Comparison of ENCODE assay signal across 14 cellular contexts in genomic region chr1:12069616-12070244, GRCh38. TPM values are rescaled to one million over a fixed set of nuclear protein-coding genes. Genes with fewer than 3 reads are reported as not detected.
DNase-seq lines count a peak whose midpoint lies in the region; ATAC-seq and TF ChIP-seq lines count a peak whose summit lies in the region.
"Had no signal": no experiment of that assay in that cellular context is flagged by ENCODE, and none has a peak within 500 bp of the region (broad histone marks: within the 10 kb centered on the region; RNA-seq: fewer than 3 reads in every experiment).

No MANE protein-coding gene starts in this region.

- peak overlapping the region; percentile 19 for H3K4me3 Mint-ChIP-seq in stimulated activated naive CD8-positive, alpha-beta T cell treated with anti-CD3 and anti-CD28 coated beads, Interleukin-15, Interleukin-2, amounts not matched to agents 100 ng/mL and 50 ng/mL, for 24 hours
- no peak overlapping the region for H3K4me3 Mint-ChIP-seq in stimulated activated naive CD8-positive, alpha-beta T cell treated with anti-CD3 and anti-CD28 coated beads, Interleukin-15, amount 100 ng/mL, for 72 hours
- no peak overlapping the region for H3K4me3 Mint-ChIP-seq in endodermal cell

- H3K27ac Mint-ChIP-seq in stimulated activated naive CD8-positive, alpha-beta T cell treated with anti-CD3 and anti-CD28 coated beads, Interleukin-15, Interleukin-2, amounts not matched to agents 100 ng/mL and 50 ng/mL, for 24 hours, result peak overlapping the region; percentile 56
- no peak overlapping the region for H3K27ac Mint-ChIP-seq in stimulated activated naive CD8-positive, alpha-beta T cell treated with anti-CD3 and anti-CD28 coated beads, Interleukin-15, amount 100 ng/mL, for 72 hours
- peak overlapping the region; percentile 21 for H3K27ac Mint-ChIP-seq in endodermal cell

- intact Hi-C loops in transverse colon (cut with DNase I; ENCODE audit: low total_unique reads), result no loop called here

- no peak for TF ChIP-seq EP300 in transverse colon (IDR thresholded peaks at IDR 0.05; ENCODE audit: low read depth)

- H3K4me3 ChIP-seq in endodermal cell (ENCODE audit: low read length) (no peak overlapping the region), transverse colon (no peak overlapping the region)

- in situ Hi-C loops in transverse colon (cut with MboI; ENCODE audit: low pct_ligation_motif_present in 1 of 4, low pct_unique_long_range_greater_than_20kb in 1 of 4, low sequenced_read_pairs in 3 of 4), result no loop called here

- H3K27ac ChIP-seq in endodermal cell (ENCODE audit: low read depth, low read length), result no peak overlapping the region
- H3K27ac ChIP-seq in transverse colon, result no peak overlapping the region
- H3K27ac ChIP-seq: epithelial cell of prostate had no signal

- H3K4me1 ChIP-seq in endodermal cell (ENCODE audit: control insufficient read depth, insufficient read depth, low read length) (peaks cover 7% of the 10 kb centered on the region), transverse colon (no peaks in the 10 kb centered on the region)

- H3K36me3 Mint-ChIP-seq in stimulated activated naive CD8-positive, alpha-beta T cell treated with anti-CD3 and anti-CD28 coated beads, Interleukin-15, Interleukin-2, amounts not matched to agents 100 ng/mL and 50 ng/mL, for 24 hours (ENCODE audit: low read depth), result no peaks in the 10 kb centered on the region
- H3K36me3 Mint-ChIP-seq in endodermal cell (ENCODE audit: low read depth), result no peaks in the 10 kb centered on the region

- DNase-seq in stimulated activated naive CD8-positive, alpha-beta T cell treated with anti-CD3 and anti-CD28 coated beads, Interleukin-15, amount 100 ng/mL, for 72 hours, result no peak
- peak; percentile 36 to 50 for DNase-seq in Kasumi-1 (lab: John Stamatoyannopoulos, UW)
- DNase-seq in endodermal cell, result no peak
- no peak for DNase-seq in transverse colon
- no peak for DNase-seq in HuH-7.5 (ENCODE audit: low spot score)
- no peak for DNase-seq in erythroblast (lab: John Stamatoyannopoulos, UW)
- no peak for DNase-seq in NCI-H1092 treated with DMSO at 0.1 percent for 48 hours (lab: John Stamatoyannopoulos, UW)
- DNase-seq: DMS153; NCI-H2171 treated with DMSO at 0.1 percent for 48 hours; SHP77; stimulated activated CD4-positive, alpha-beta T cell treated with anti-CD3 and anti-CD28 coated beads, Interleukin-12 subunit alpha, Interleukin-12 subunit beta, amount 100 ng/mL, for 4 hours; T1000 had no signal

- H3K9me3 ChIP-seq in endodermal cell (ENCODE audit: control insufficient read depth, low read length) (no peaks in the 10 kb centered on the region), transverse colon (no peaks in the 10 kb centered on the region)

- no peak for TF ChIP-seq POLR2A in transverse colon (IDR thresholded peaks at IDR 0.05)
- TF ChIP-seq POLR2A in erythroblast (IDR thresholded peaks at IDR 0.05; ENCODE audit: low read length), result no peak

- TF ChIP-seq CTCF in endodermal cell (conservative IDR thresholded peaks at IDR 0.05), result no peak
- TF ChIP-seq CTCF in transverse colon (IDR thresholded peaks at IDR 0.05), result no peak

- H3K9ac ChIP-seq in endodermal cell (ENCODE audit: extremely low read depth, low read length, poor library complexity, severe bottlenecking), result no peak overlapping the region

- no peak for ATAC-seq in stimulated activated naive CD8-positive, alpha-beta T cell treated with anti-CD3 and anti-CD28 coated beads, Interleukin-15, amount 100 ng/mL, for 72 hours

- WGBS in endodermal cell (ENCODE audit: insufficient coverage in 1 of 2, insufficient read length in 1 of 2), 2 experiments, result 60 to 71% methylated on average over 7 to 11 of the region's 11 CpGs
- whole genome bisulfite sequencing in transverse colon (ENCODE audit: low coverage in 1 of 2), 2 donors, result 63 to 70% methylated on average over 10 to 11 of the region's 11 CpGs

- H3K36me3 ChIP-seq in endodermal cell (ENCODE audit: control insufficient read depth, insufficient read depth, low read length) (no peaks in the 10 kb centered on the region), transverse colon (no peaks in the 10 kb centered on the region)

- no peaks in the 10 kb centered on the region for H3K9me3 Mint-ChIP-seq in stimulated activated naive CD8-positive, alpha-beta T cell treated with anti-CD3 and anti-CD28 coated beads, Interleukin-15, Interleukin-2, amounts not matched to agents 100 ng/mL and 50 ng/mL, for 24 hours
- H3K9me3 Mint-ChIP-seq in stimulated activated naive CD8-positive, alpha-beta T cell treated with anti-CD3 and anti-CD28 coated beads, Interleukin-15, amount 100 ng/mL, for 72 hours, result no peaks in the 10 kb centered on the region
- H3K9me3 Mint-ChIP-seq in endodermal cell, result no peaks in the 10 kb centered on the region

- peaks cover 43% of the 10 kb centered on the region for H3K27me3 Mint-ChIP-seq in stimulated activated naive CD8-positive, alpha-beta T cell treated with anti-CD3 and anti-CD28 coated beads, Interleukin-15, Interleukin-2, amounts not matched to agents 100 ng/mL and 50 ng/mL, for 24 hours
- peaks cover 55% of the 10 kb centered on the region for H3K27me3 Mint-ChIP-seq in stimulated activated naive CD8-positive, alpha-beta T cell treated with anti-CD3 and anti-CD28 coated beads, Interleukin-15, amount 100 ng/mL, for 72 hours
- peaks cover 3% of the 10 kb centered on the region for H3K27me3 Mint-ChIP-seq in endodermal cell (ENCODE audit: insufficient read depth)

- H3K27me3 ChIP-seq in endodermal cell (ENCODE audit: control insufficient read depth, insufficient read depth, low read length, poor library complexity, severe bottlenecking) (peaks cover 3% of the 10 kb centered on the region), transverse colon (peaks cover 46% of the 10 kb centered on the region)

- peaks cover 45% of the 10 kb centered on the region for H3K4me1 Mint-ChIP-seq in stimulated activated naive CD8-positive, alpha-beta T cell treated with anti-CD3 and anti-CD28 coated beads, Interleukin-15, Interleukin-2, amounts not matched to agents 100 ng/mL and 50 ng/mL, for 24 hours (ENCODE audit: low read depth)
- peaks cover 41% of the 10 kb centered on the region for H3K4me1 Mint-ChIP-seq in stimulated activated naive CD8-positive, alpha-beta T cell treated with anti-CD3 and anti-CD28 coated beads, Interleukin-15, amount 100 ng/mL, for 72 hours
- peaks cover 21% of the 10 kb centered on the region for H3K4me1 Mint-ChIP-seq in endodermal cell

RNA-seq across cellular contexts. Expression of gene TNFRSF8, which starts 6.6 kb away (rescaled TPM):
- total RNA-seq in endodermal cell (1 to 10 TPM in 1 of 2 donors, under 1 TPM in 1; 0.69 to 2.3 TPM), transverse colon (under 1 TPM in 1 of 4 donors, not detected in 3; 0.16 TPM)
- 0.85 TPM for polyA plus RNA-seq in endodermal cell (2013, experiment 1 of 2)
- polyA plus RNA-seq in endodermal cell (2013, experiment 2 of 2), result 0.41 TPM

RNA-seq across cellular contexts. Expression of gene MIIP, which starts 50.4 kb away (rescaled TPM):
- total RNA-seq in endodermal cell (10 to 100 TPM; 66.2 to 72.1 TPM), transverse colon (10 to 100 TPM; 24.4 to 33.6 (median 27.7) TPM)
- polyA plus RNA-seq in endodermal cell (2013, experiment 1 of 2), result 57.6 TPM
- polyA plus RNA-seq in endodermal cell (2013, experiment 2 of 2), result 47.7 TPM

Comparison
In these comparisons a context has a peak if more than half of its experiments do, and no peak if none do; other contexts are left out.
1. H3K27ac Mint-ChIP-seq: peak in stimulated activated naive CD8-positive, alpha-beta T cell treated with anti-CD3 and anti-CD28 coated beads, Interleukin-15, Interleukin-2, amounts not matched to agents 100 ng/mL and 50 ng/mL, for 24 hours (single experiment) and endodermal cell (single experiment); none in stimulated activated naive CD8-positive, alpha-beta T cell treated with anti-CD3 and anti-CD28 coated beads, Interleukin-15, amount 100 ng/mL, for 72 hours (0 of 2).
2. DNase-seq: peak in Kasumi-1 (2 of 2); none in stimulated activated naive CD8-positive, alpha-beta T cell treated with anti-CD3 and anti-CD28 coated beads, Interleukin-15, amount 100 ng/mL, for 72 hours (0 of 2), endodermal cell (single experiment), transverse colon (single experiment), HuH-7.5 (single experiment), erythroblast (0 of 2) and NCI-H1092 treated with DMSO at 0.1 percent for 48 hours (single experiment).